Comparison of ENCODE assay signal across 2 cellular contexts in the genomic region with DNA sequence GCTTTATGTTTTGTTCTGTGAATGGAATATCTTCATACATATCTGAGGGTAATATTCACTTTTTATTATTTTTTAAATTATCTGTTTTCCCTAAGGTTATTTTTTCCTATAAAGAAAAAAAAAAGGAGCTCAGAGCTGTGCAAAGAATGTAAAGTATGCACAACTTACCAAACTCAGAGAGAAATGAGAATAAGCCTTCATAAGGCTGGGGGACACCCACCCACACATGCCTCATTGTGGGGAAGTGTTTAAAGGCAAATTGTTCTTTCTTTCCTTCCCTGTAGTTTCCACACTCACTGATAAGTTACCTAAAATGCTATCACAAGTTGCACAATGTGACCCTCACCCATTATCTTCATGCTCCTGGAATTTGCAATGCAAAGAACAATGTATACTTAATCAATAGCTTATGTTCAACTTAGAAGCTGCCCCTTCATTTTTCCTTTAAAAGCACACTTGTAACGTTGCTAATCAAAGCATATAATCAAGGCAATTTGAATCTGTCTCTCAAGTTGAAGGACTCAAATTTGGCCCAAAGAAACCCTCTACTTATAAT.
TF ChIP-seq lines count a peak whose summit lies in the region.

No MANE protein-coding gene starts in this region.

TF ChIP-seq in SK-N-SH treated with all-trans-retinoic acid at 6 μM for 48 hours, 23 proteins besides CTCF, POLR2A, EP300 and RAD21 (continued from another document):
- TF ChIP-seq ARNTL (CRISPR knock-in tag; IDR thresholded peaks at IDR 0.05; ENCODE audit: borderline replicate concordance, low read depth): no peak
- TF ChIP-seq, protein P1, sequence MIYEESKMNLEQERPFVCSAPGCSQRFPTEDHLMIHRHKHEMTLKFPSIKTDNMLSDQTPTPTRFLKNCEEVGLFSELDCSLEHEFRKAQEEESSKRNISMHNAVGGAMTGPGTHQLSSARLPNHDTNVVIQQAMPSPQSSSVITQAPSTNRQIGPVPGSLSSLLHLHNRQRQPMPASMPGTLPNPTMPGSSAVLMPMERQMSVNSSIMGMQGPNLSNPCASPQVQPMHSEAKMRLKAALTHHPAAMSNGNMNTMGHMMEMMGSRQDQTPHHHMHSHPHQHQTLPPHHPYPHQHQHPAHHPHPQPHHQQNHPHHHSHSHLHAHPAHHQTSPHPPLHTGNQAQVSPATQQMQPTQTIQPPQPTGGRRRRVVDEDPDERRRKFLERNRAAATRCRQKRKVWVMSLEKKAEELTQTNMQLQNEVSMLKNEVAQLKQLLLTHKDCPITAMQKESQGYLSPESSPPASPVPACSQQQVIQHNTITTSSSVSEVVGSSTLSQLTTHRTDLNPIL (CRISPR knock-in tag; IDR thresholded peaks at IDR 0.05; ENCODE audit: low read depth): no peak
- TF ChIP-seq ISL1 (CRISPR knock-in tag; IDR thresholded peaks at IDR 0.05): no peak
- no peak for TF ChIP-seq ZNF70 (CRISPR knock-in tag; IDR thresholded peaks at IDR 0.05)
- TF ChIP-seq PPARA (CRISPR knock-in tag; IDR thresholded peaks at IDR 0.05; ENCODE audit: borderline replicate concordance): no peak
- TF ChIP-seq ZNF8 (CRISPR knock-in tag; IDR thresholded peaks at IDR 0.05): no peak
- no peak for TF ChIP-seq TCF4 (CRISPR knock-in tag; IDR thresholded peaks at IDR 0.05; ENCODE audit: borderline replicate concordance)
- TF ChIP-seq BACH2 (CRISPR knock-in tag; IDR thresholded peaks at IDR 0.05; ENCODE audit: borderline replicate concordance): no peak
- TF ChIP-seq, protein P2, sequence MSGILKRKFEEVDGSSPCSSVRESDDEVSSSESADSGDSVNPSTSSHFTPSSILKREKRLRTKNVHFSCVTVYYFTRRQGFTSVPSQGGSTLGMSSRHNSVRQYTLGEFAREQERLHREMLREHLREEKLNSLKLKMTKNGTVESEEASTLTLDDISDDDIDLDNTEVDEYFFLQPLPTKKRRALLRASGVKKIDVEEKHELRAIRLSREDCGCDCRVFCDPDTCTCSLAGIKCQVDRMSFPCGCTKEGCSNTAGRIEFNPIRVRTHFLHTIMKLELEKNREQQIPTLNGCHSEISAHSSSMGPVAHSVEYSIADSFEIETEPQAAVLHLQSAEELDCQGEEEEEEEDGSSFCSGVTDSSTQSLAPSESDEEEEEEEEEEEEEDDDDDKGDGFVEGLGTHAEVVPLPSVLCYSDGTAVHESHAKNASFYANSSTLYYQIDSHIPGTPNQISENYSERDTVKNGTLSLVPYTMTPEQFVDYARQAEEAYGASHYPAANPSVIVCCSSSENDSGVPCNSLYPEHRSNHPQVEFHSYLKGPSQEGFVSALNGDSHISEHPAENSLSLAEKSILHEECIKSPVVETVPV (CRISPR knock-in tag; IDR thresholded peaks at IDR 0.05): no peak
- TF ChIP-seq ZFP30 (CRISPR knock-in tag; IDR thresholded peaks at IDR 0.05): no peak
- TF ChIP-seq, protein P3, sequence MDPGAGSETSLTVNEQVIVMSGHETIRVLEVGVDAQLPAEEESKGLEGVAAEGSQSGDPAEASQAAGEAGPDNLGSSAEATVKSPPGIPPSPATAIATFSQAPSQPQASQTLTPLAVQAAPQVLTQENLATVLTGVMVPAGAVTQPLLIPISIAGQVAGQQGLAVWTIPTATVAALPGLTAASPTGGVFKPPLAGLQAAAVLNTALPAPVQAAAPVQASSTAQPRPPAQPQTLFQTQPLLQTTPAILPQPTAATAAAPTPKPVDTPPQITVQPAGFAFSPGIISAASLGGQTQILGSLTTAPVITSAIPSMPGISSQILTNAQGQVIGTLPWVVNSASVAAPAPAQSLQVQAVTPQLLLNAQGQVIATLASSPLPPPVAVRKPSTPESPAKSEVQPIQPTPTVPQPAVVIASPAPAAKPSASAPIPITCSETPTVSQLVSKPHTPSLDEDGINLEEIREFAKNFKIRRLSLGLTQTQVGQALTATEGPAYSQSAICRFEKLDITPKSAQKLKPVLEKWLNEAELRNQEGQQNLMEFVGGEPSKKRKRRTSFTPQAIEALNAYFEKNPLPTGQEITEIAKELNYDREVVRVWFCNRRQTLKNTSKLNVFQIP (CRISPR knock-in tag; IDR thresholded peaks at IDR 0.05; ENCODE audit: borderline replicate concordance, low read depth): no peak
- TF ChIP-seq ESRRG (CRISPR knock-in tag; IDR thresholded peaks at IDR 0.05): no peak

TF ChIP-seq in SK-N-SH, 30 proteins besides CTCF, POLR2A, EP300 and RAD21 (continued from another document):
- TF ChIP-seq NFIC (IDR thresholded peaks at IDR 0.05; ENCODE audit: borderline replicate concordance) (no peak), NRF1 (IDR thresholded peaks at IDR 0.05; ENCODE audit: low read depth, low read length) (no peak), CHD2 (IDR thresholded peaks at IDR 0.05; ENCODE audit: low read length, partially characterized antibody) (no peak), TEAD4 (IDR thresholded peaks at IDR 0.05; ENCODE audit: borderline replicate concordance, insufficient read depth) (no peak)
- TF ChIP-seq, protein P4, sequence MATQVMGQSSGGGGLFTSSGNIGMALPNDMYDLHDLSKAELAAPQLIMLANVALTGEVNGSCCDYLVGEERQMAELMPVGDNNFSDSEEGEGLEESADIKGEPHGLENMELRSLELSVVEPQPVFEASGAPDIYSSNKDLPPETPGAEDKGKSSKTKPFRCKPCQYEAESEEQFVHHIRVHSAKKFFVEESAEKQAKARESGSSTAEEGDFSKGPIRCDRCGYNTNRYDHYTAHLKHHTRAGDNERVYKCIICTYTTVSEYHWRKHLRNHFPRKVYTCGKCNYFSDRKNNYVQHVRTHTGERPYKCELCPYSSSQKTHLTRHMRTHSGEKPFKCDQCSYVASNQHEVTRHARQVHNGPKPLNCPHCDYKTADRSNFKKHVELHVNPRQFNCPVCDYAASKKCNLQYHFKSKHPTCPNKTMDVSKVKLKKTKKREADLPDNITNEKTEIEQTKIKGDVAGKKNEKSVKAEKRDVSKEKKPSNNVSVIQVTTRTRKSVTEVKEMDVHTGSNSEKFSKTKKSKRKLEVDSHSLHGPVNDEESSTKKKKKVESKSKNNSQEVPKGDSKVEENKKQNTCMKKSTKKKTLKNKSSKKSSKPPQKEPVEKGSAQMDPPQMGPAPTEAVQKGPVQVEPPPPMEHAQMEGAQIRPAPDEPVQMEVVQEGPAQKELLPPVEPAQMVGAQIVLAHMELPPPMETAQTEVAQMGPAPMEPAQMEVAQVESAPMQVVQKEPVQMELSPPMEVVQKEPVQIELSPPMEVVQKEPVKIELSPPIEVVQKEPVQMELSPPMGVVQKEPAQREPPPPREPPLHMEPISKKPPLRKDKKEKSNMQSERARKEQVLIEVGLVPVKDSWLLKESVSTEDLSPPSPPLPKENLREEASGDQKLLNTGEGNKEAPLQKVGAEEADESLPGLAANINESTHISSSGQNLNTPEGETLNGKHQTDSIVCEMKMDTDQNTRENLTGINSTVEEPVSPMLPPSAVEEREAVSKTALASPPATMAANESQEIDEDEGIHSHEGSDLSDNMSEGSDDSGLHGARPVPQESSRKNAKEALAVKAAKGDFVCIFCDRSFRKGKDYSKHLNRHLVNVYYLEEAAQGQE (IDR thresholded peaks at IDR 0.05; ENCODE audit: low read depth, low read length): no peak
